Comparison of ENCODE assay signal across 25 cellular contexts in genomic region chr19:17684256-17684655, GRCh38.
"Had no signal": no experiment of that assay in that cellular context is flagged by ENCODE, and none has a peak within 500 bp of the region (broad histone marks: within the 10 kb centered on the region; RNA-seq: fewer than 3 reads in every experiment).

No MANE protein-coding gene starts in this region.

- H3K36me3 Mint-ChIP-seq: stimulated activated memory B cell treated with anti-CD40 and anti-IgM and Interleukin-4, amounts not matched to agents 10 μg/mL and 1 μg/mL and 100 μg/mL, for 72 hours; type B pancreatic cell had no signal

- H3K4me3 Mint-ChIP-seq: naive thymus-derived CD4-positive, alpha-beta T cell; nephron; stimulated activated memory B cell treated with anti-CD40 and anti-IgM and Interleukin-4, amounts not matched to agents 10 μg/mL and 1 μg/mL and 100 μg/mL, for 72 hours; stimulated activated naive CD8-positive, alpha-beta T cell treated with anti-CD3 and anti-CD28 coated beads, Interleukin-15, amount 100 ng/mL, for 72 hours; type B pancreatic cell had no signal

- H3K27ac Mint-ChIP-seq: naive thymus-derived CD4-positive, alpha-beta T cell; nephron; progenitor cell of endocrine pancreas; stimulated activated memory B cell treated with anti-CD40 and anti-IgM and Interleukin-4, amounts not matched to agents 10 μg/mL and 1 μg/mL and 100 μg/mL, for 72 hours; stimulated activated naive CD8-positive, alpha-beta T cell treated with anti-CD3 and anti-CD28 coated beads, Interleukin-15, amount 100 ng/mL, for 72 hours; type B pancreatic cell had no signal

- H3K9me3 Mint-ChIP-seq: stimulated activated memory B cell treated with anti-CD40 and anti-IgM and Interleukin-4, amounts not matched to agents 10 μg/mL and 1 μg/mL and 100 μg/mL, for 72 hours; stimulated activated naive CD8-positive, alpha-beta T cell treated with anti-CD3 and anti-CD28 coated beads, Interleukin-15, amount 100 ng/mL, for 72 hours; type B pancreatic cell had no signal

- ATAC-seq: naive thymus-derived CD4-positive, alpha-beta T cell; psoas muscle; right cardiac atrium; sciatic nerve; stimulated activated memory B cell treated with anti-CD40 and anti-IgM and Interleukin-4, amounts not matched to agents 10 μg/mL and 1 μg/mL and 100 μg/mL, for 72 hours; stimulated activated naive CD8-positive, alpha-beta T cell treated with anti-CD3 and anti-CD28 coated beads, Interleukin-15, amount 100 ng/mL, for 72 hours; stimulated activated naive CD8-positive, alpha-beta T cell treated with anti-CD3 and anti-CD28 coated beads, Interleukin-15, Interleukin-2, amounts not matched to agents 100 U/mL and 50 U/mL, for 24 hours; upper lobe of right lung had no signal

- DNase-seq: naive thymus-derived CD4-positive, alpha-beta T cell; occipital lobe; ovary; psoas muscle; right cardiac atrium; spleen; stimulated activated CD4-positive, alpha-beta T cell treated with anti-CD3 and anti-CD28 coated beads, Interleukin-12 subunit alpha, Interleukin-12 subunit beta, amount 100 ng/mL, for 4 hours; stimulated activated CD4-positive, alpha-beta T cell treated with anti-CD3 and anti-CD28 coated beads, Interleukin-1b, Interleukin-23, amount 100 ng/mL, for 48 hours; stimulated activated CD4-positive, alpha-beta T cell treated with anti-CD3 and anti-CD28 coated beads, Interleukin-4, amount 100 ng/mL, for 1 hour; stimulated activated CD4-positive, alpha-beta T cell treated with anti-CD3 and anti-CD28 coated beads, Interleukin-4, amount 100 ng/mL, for 4 hours; stimulated activated CD8-positive, alpha-beta memory T cell treated with anti-CD3 and anti-CD28 coated beads, Interleukin-4, amount 100 ng/mL, for 48 hours; stimulated activated naive CD4-positive, alpha-beta T cell; stimulated activated naive CD8-positive, alpha-beta T cell treated with anti-CD3 and anti-CD28 coated beads, Interleukin-15, amount 100 ng/mL, for 72 hours; stimulated activated naive CD8-positive, alpha-beta T cell treated with anti-CD3 and anti-CD28 coated beads, Interleukin-15, Interleukin-2, amounts not matched to agents 100 U/mL and 50 U/mL, for 24 hours; substantia nigra; testis; tibial artery; transverse colon; upper lobe of right lung; uterus had no signal
